Comparison of ENCODE assay signal across 17 cellular contexts in the genomic region with DNA sequence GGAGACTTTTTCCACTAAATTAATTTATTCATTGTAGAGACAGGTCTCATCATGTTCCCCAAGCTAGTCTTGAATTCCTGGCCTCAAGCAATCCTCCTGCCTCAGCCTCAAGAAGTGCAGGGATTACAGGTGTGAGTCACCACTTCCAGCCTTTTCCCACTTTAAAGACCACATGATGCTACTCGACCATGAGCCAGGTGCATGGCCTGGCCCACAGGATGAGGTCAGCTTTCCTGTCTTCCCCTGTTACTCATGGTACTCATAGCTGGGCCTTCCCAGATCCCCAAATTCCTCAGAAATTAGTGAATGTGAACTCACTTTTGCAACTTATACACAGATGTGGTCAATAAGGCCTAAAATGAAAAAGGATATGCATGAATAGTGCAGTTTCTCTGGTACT.
DNase-seq lines count a peak whose midpoint lies in the region; ATAC-seq, FAIRE-seq and TF ChIP-seq lines count a peak whose summit lies in the region.
"Had no signal": no experiment of that assay in that cellular context is flagged by ENCODE, and none has a peak within 500 bp of the region (broad histone marks: within the 10 kb centered on the region; RNA-seq: fewer than 3 reads in every experiment).

No MANE protein-coding gene starts in this region.

- H3K4me2 ChIP-seq in fibroblast of lung (ENCODE audit: extremely low read depth, insufficient read depth, low read length) (no peak overlapping the region), smooth muscle cell (no peak overlapping the region)

- no peaks in the 10 kb centered on the region for H3F3A ChIP-seq in smooth muscle cell (ENCODE audit: low read depth)

- H3K4me1 ChIP-seq in fibroblast of lung (ENCODE audit: control insufficient read depth, extremely low read depth, insufficient read depth, low read length): peaks cover 12% of the 10 kb centered on the region
- H3K4me1 ChIP-seq in smooth muscle cell (ENCODE audit: low read depth): no peaks in the 10 kb centered on the region

- DNase-seq in DMS79 treated with DMSO at 0.1 percent for 48 hours (lab: John Stamatoyannopoulos, UW): peak; percentile 2
- no peak for DNase-seq in DMS79 (lab: John Stamatoyannopoulos, UW)
- DNase-seq in RCC 7860 (ENCODE audit: low spot score): peak; percentile 91
- peak; percentile 61 to 92 for DNase-seq in fibroblast of lung (ENCODE audit: low read depth in 2 of 2)
- DNase-seq in smooth muscle cell (lab: John Stamatoyannopoulos, UW; ENCODE audit: unreplicated experiment): no peak
- DNase-seq in glutamatergic neuron: no peak
- no peak for DNase-seq in activated CD8-positive, alpha-beta memory T cell treated with anti-CD3 and anti-CD28 coated beads, Interleukin-2, amount 10 ng/mL, durations not matched to agents 7 days and 5 days
- DNase-seq in T-helper 9 cell: no peak
- DNase-seq: activated CD8-positive, alpha-beta memory T cell treated with anti-CD3 and anti-CD28 coated beads, Interleukin-2, amount 50 U/mL, for 4 hours; activated naive CD4-positive, alpha-beta T cell treated with anti-CD3 and anti-CD28 coated beads, Interleukin-2, amount 50 U/mL, for 16 hours; Karpas-422; NCI-H187 treated with DMSO at 0.1 percent for 48 hours; occipital lobe had no signal

- peak overlapping the region; percentile 71 for H3K27ac ChIP-seq in fibroblast of lung (ENCODE audit: insufficient read depth, low read length)
- peak overlapping the region; percentile 8 for H3K27ac ChIP-seq in smooth muscle cell (ENCODE audit: low read depth)
- H3K27ac ChIP-seq: thoracic aorta had no signal

- H3K27me3 Mint-ChIP-seq in glutamatergic neuron (ENCODE audit: unreplicated experiment): peaks cover 3% of the 10 kb centered on the region
- H3K27me3 Mint-ChIP-seq in activated CD8-positive, alpha-beta memory T cell treated with anti-CD3 and anti-CD28 coated beads, Interleukin-2, amount 10 ng/mL, durations not matched to agents 7 days and 5 days: no peaks in the 10 kb centered on the region
- H3K27me3 Mint-ChIP-seq: memory B cell had no signal

- ATAC-seq in activated CD8-positive, alpha-beta memory T cell treated with anti-CD3 and anti-CD28 coated beads, Interleukin-2, amount 10 ng/mL, durations not matched to agents 7 days and 5 days: no peak

- no peak overlapping the region for H3K27ac Mint-ChIP-seq in glutamatergic neuron (ENCODE audit: unreplicated experiment)
- no peak overlapping the region for H3K27ac Mint-ChIP-seq in activated CD8-positive, alpha-beta memory T cell treated with anti-CD3 and anti-CD28 coated beads, Interleukin-2, amount 10 ng/mL, durations not matched to agents 7 days and 5 days
- H3K27ac Mint-ChIP-seq: memory B cell had no signal

- H3K36me3 ChIP-seq in fibroblast of lung (ENCODE audit: control insufficient read depth, insufficient read depth, low read length) (peaks cover 2% of the 10 kb centered on the region), smooth muscle cell (ENCODE audit: low read depth) (peaks cover 2% of the 10 kb centered on the region)
- H3K36me3 ChIP-seq: thoracic aorta had no signal

- H4K20me1 ChIP-seq in fibroblast of lung (ENCODE audit: control insufficient read depth, extremely low read depth, insufficient read depth, low read length) (no peaks in the 10 kb centered on the region), smooth muscle cell (ENCODE audit: low read depth) (no peaks in the 10 kb centered on the region)

- H3K4me3 ChIP-seq in fibroblast of lung (replicated peaks in 1 of 4; ENCODE audit: control extremely low read depth in 1 of 4, insufficient read depth in 1 of 4, low read depth in 3 of 4, low read length in 4 of 4): no peak overlapping the region
- no peak overlapping the region for H3K4me3 ChIP-seq in smooth muscle cell
- H3K4me3 ChIP-seq: thoracic aorta had no signal

- H3K9me3 ChIP-seq in fibroblast of lung (ENCODE audit: control insufficient read depth, insufficient read depth, low read depth, low read length): no peaks in the 10 kb centered on the region
- no peaks in the 10 kb centered on the region for H3K9me3 ChIP-seq in smooth muscle cell (replicated peaks; ENCODE audit: low read depth)
- H3K9me3 ChIP-seq: thoracic aorta had no signal

- H3K4me3 Mint-ChIP-seq in glutamatergic neuron (ENCODE audit: unreplicated experiment): no peak overlapping the region
- H3K4me3 Mint-ChIP-seq in activated CD8-positive, alpha-beta memory T cell treated with anti-CD3 and anti-CD28 coated beads, Interleukin-2, amount 10 ng/mL, durations not matched to agents 7 days and 5 days: no peak overlapping the region
- H3K4me3 Mint-ChIP-seq: memory B cell had no signal

- H3K9me3 Mint-ChIP-seq in glutamatergic neuron (ENCODE audit: unreplicated experiment): no peaks in the 10 kb centered on the region
- H3K9me3 Mint-ChIP-seq in activated CD8-positive, alpha-beta memory T cell treated with anti-CD3 and anti-CD28 coated beads, Interleukin-2, amount 10 ng/mL, durations not matched to agents 7 days and 5 days (ENCODE audit: low read depth): peaks cover 2% of the 10 kb centered on the region
- H3K9me3 Mint-ChIP-seq: memory B cell had no signal

- H3K27me3 ChIP-seq in fibroblast of lung (ENCODE audit: control insufficient read depth, insufficient read depth, low read length): no peaks in the 10 kb centered on the region
- no peaks in the 10 kb centered on the region for H3K27me3 ChIP-seq in smooth muscle cell (ENCODE audit: low read depth)

- H3K9ac ChIP-seq in fibroblast of lung (ENCODE audit: insufficient read depth, low read length) (no peak overlapping the region), smooth muscle cell (ENCODE audit: low read depth) (no peak overlapping the region)

- no peak overlapping the region for H2AFZ ChIP-seq in fibroblast of lung (ENCODE audit: low read length)
- no peak overlapping the region for H2AFZ ChIP-seq in smooth muscle cell (ENCODE audit: low read depth)

- FAIRE-seq in RCC 7860 (lab: Jason Lieb, UNC): peak; percentile 89
- FAIRE-seq: A204.1, GM12892 had no signal

- CTCF ChIA-PET in activated CD8-positive, alpha-beta memory T cell treated with anti-CD3 and anti-CD28 coated beads, Interleukin-2, amount 10 ng/mL, durations not matched to agents 7 days and 5 days (lab: Charles Lee): no interaction called here

- H3K4me1 Mint-ChIP-seq in glutamatergic neuron (ENCODE audit: low read depth, unreplicated experiment): no peaks in the 10 kb centered on the region
- no peaks in the 10 kb centered on the region for H3K4me1 Mint-ChIP-seq in activated CD8-positive, alpha-beta memory T cell treated with anti-CD3 and anti-CD28 coated beads, Interleukin-2, amount 10 ng/mL, durations not matched to agents 7 days and 5 days
- H3K4me1 Mint-ChIP-seq: memory B cell had no signal

- H3K36me3 Mint-ChIP-seq in glutamatergic neuron (ENCODE audit: unreplicated experiment): peaks cover 4% of the 10 kb centered on the region
- no peaks in the 10 kb centered on the region for H3K36me3 Mint-ChIP-seq in activated CD8-positive, alpha-beta memory T cell treated with anti-CD3 and anti-CD28 coated beads, Interleukin-2, amount 10 ng/mL, durations not matched to agents 7 days and 5 days
- H3K36me3 Mint-ChIP-seq: memory B cell had no signal

- H3K79me2 ChIP-seq in fibroblast of lung (ENCODE audit: control insufficient read depth, insufficient read depth, low read length) (no peaks in the 10 kb centered on the region), smooth muscle cell (ENCODE audit: low read depth) (no peaks in the 10 kb centered on the region)

- TF ChIP-seq CTCF in fibroblast of lung (conservative IDR thresholded peaks at IDR 0.05 in 1 of 2, IDR thresholded peaks at IDR 0.05 in 1 of 2; ENCODE audit: low read depth in 1 of 2, low read length in 2 of 2): no peak
- no peak for TF ChIP-seq CTCF in smooth muscle cell (IDR thresholded peaks at IDR 0.05; ENCODE audit: borderline replicate concordance, insufficient read depth, poor library complexity, severe bottlenecking)
- TF ChIP-seq CTCF in glutamatergic neuron (IDR thresholded peaks at IDR 0.05; ENCODE audit: partially characterized antibody, unreplicated experiment): no peak

- WGBS in smooth muscle cell (ENCODE audit: low lambda C conversion rate): 38% methylated on average over 1 of the region's 1 CpG

Comparison
In these comparisons a context has a peak if more than half of its experiments do, and no peak if none do; other contexts are left out.
1. DNase-seq: peak in DMS79 treated with DMSO at 0.1 percent for 48 hours (single experiment), RCC 7860 (single experiment) and fibroblast of lung (2 of 2); none in DMS79 (single experiment), smooth muscle cell (single experiment), glutamatergic neuron (single experiment), activated CD8-positive, alpha-beta memory T cell treated with anti-CD3 and anti-CD28 coated beads, Interleukin-2, amount 10 ng/mL, durations not matched to agents 7 days and 5 days (single experiment) and T-helper 9 cell (single experiment).